8 cellular contexts compared by ENCODE assay signal in the genomic region with DNA sequence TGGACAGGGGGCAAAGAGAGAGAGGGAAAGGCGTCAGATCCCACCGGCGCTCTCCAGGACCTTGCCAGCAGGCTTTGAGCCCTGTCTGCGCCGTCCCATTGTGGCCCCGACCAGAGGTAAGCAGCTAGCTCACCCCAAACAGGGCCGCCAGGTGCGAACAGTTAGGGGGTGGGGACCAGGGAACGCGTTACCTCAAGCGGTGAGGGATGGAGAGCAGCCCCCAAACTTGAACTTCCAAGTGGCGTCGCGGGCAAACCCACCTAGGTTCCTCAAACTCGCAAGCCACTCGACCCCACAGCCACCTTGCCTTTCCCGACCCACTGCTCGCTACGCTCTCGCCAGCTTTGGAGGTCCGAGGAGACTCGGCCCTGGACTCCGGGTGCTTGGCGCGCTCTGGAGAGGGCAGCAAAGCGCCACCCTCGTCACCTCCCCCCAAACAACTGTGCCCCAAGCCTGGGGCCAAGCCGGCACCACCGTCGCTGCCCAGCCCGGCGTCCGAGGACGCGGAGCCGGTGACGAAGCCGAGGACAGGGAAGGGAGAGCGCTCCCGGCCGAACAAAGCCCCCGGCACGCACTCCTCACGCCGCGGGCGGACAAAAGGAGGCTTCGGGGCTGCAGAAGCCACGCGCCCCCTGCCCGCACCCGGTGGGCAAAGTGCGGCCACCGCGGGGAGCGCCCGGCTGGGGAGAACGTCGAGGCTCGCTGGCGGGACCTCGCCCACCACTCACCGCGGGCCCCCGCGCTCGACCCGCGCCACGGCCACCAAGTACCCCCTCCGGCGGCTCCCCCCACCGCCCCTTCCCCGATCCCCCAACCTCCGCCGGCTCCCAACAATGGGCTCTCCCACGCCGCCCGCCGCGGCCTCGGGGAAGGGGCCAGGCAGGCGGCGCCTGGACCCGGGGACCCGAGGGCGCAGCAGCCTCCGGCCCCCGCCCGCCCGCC. TPM values are rescaled to one million over a fixed set of nuclear protein-coding genes. Genes with fewer than 3 reads are reported as not detected.
DNase-seq lines count a peak whose midpoint lies in the region.

No MANE protein-coding gene starts in this region.

- peak overlapping the region; percentile 73 for H3K4me3 Mint-ChIP-seq in activated naive CD4-positive, alpha-beta T cell treated with anti-CD3 and anti-CD28 coated beads, Interleukin-2, amount 50 U/mL, for 24 hours

- H3K4me3 ChIP-seq in skeletal muscle cell (ENCODE audit: low read depth, low read length), result peak overlapping the region; percentile 73

- no peaks in the 10 kb centered on the region for H3K9me3 Mint-ChIP-seq in activated naive CD4-positive, alpha-beta T cell treated with anti-CD3 and anti-CD28 coated beads, Interleukin-2, amount 50 U/mL, for 24 hours

- H3K36me3 Mint-ChIP-seq in activated naive CD4-positive, alpha-beta T cell treated with anti-CD3 and anti-CD28 coated beads, Interleukin-2, amount 50 U/mL, for 24 hours, result peaks cover 25% of the 10 kb centered on the region

- no peak overlapping the region for H3K27ac Mint-ChIP-seq in activated naive CD4-positive, alpha-beta T cell treated with anti-CD3 and anti-CD28 coated beads, Interleukin-2, amount 50 U/mL, for 24 hours

- in situ Hi-C loops in ACHN (cut with HindIII; ENCODE audit: low pct_ligation_motif_present, low pct_unique_long_range_greater_than_20kb, low sequenced_read_pairs), result no loop called here

- peaks cover 74% of the 10 kb centered on the region for H3K4me1 Mint-ChIP-seq in activated naive CD4-positive, alpha-beta T cell treated with anti-CD3 and anti-CD28 coated beads, Interleukin-2, amount 50 U/mL, for 24 hours

- no peaks in the 10 kb centered on the region for H3K27me3 Mint-ChIP-seq in activated naive CD4-positive, alpha-beta T cell treated with anti-CD3 and anti-CD28 coated beads, Interleukin-2, amount 50 U/mL, for 24 hours

- peak; percentile 53 for DNase-seq in Daoy (ENCODE audit: low read depth)
- peak; percentile 42 for DNase-seq in HuH-7.5 (ENCODE audit: low spot score)
- peak; percentile 53 for DNase-seq in hepatic stellate cell (ENCODE audit: low spot score)
- no peak for DNase-seq in skeletal muscle cell (ENCODE audit: low read depth)
- DNase-seq in NAMALWA (ENCODE audit: low spot score), result no peak
- DNase-seq in MV-4-11 (lab: John Stamatoyannopoulos, UW), result no peak
- no peak for DNase-seq in ACHN

RNA-seq across cellular contexts. Expression of gene SSBP3, which starts 1.0 kb away (rescaled TPM):
- 20.8 and 21.2 TPM in 2 replicates for total RNA-seq in Daoy (2014; rRNA removed; shearing (Covaris generic))

Comparison
In these comparisons a context has a peak if more than half of its experiments do, and no peak if none do; other contexts are left out.
1. DNase-seq: peak in Daoy (single experiment), HuH-7.5 (single experiment) and hepatic stellate cell (single experiment); none in skeletal muscle cell (single experiment), NAMALWA (single experiment), MV-4-11 (single experiment) and ACHN (single experiment).